ENCODE assay signal across 25 cellular contexts in genomic region chr20:50865114-50865513, GRCh38.
"Had no signal": no experiment of that assay in that cellular context is flagged by ENCODE, and none has a peak within 500 bp of the region (broad histone marks: within the 10 kb centered on the region; RNA-seq: fewer than 3 reads in every experiment).

No MANE protein-coding gene starts in this region.

- FAIRE-seq: endothelial cell of umbilical vein, islet of Langerhans, urothelium cell line had no signal

- H3K27me3 ChIP-seq: colonic mucosa, esophagus muscularis mucosa, foreskin keratinocyte, heart right ventricle, left lung, neutrophil, spleen, tibial nerve, upper lobe of left lung had no signal

- H3K36me3 ChIP-seq: colonic mucosa, esophagus muscularis mucosa, heart right ventricle, left lung, neutrophil, prostate gland, thoracic aorta, tibial nerve, upper lobe of left lung had no signal

- DNase-seq: colonic mucosa; effector CD8-positive, alpha-beta T cell; heart right ventricle; hippocampal formation; left cardiac atrium; mesendoderm; midbrain; nephron progenitor cell; spleen; stimulated activated CD4-positive, alpha-beta T cell treated with anti-CD3 and anti-CD28 coated beads, Interleukin-2, amount 100 ng/mL, for 48 hours; stimulated activated naive B cell treated with anti-CD40 and anti-IgM and Interleukin-4, amounts not matched to agents 10 μg/mL and 1 μg/mL and 100 μg/mL, for 72 hours had no signal

- H3K9me3 ChIP-seq: colonic mucosa, esophagus muscularis mucosa, heart right ventricle, left lung, neutrophil, prostate gland, spleen, thoracic aorta, tibial nerve, upper lobe of left lung had no signal

- H3K4me1 ChIP-seq: colonic mucosa, esophagus muscularis mucosa, foreskin keratinocyte, heart right ventricle, left lung, prostate gland, spleen, tibial nerve, upper lobe of left lung had no signal

- H3K27ac ChIP-seq: colonic mucosa, esophagus muscularis mucosa, foreskin keratinocyte, heart right ventricle, left lung, neutrophil, prostate gland, skin epidermis, spleen, thoracic aorta, tibial nerve, upper lobe of left lung had no signal

- ATAC-seq: heart right ventricle; left cardiac atrium; left lung; naive thymus-derived CD8-positive, alpha-beta T cell; right cardiac atrium; stimulated activated naive B cell treated with anti-CD40 and anti-IgM and Interleukin-4, amounts not matched to agents 10 μg/mL and 1 μg/mL and 100 μg/mL, for 72 hours had no signal

- H3K4me3 ChIP-seq: colonic mucosa, esophagus muscularis mucosa, heart right ventricle, left lung, prostate gland, skin epidermis, spleen, thoracic aorta, tibial nerve, upper lobe of left lung had no signal
